7 cellular contexts compared by ENCODE assay signal in the genomic region with DNA sequence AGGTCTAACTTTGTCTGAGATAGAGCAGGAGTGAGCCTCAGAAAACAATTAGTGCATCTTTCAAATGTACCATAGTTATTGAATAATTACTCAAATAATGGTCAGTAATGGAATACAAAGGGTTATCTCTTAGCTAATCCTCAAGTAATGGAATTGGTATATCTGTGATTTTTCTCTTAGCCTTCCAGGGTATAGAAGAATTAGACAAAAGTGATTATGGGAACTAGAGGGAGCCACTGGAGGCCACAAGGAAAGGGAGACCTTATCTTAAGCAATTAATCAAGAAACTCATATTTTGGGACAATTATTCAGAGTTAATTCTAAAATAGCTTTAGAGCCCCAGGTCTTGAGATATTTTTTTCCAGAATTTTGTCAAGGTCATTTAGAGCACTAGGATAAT.
"Had no signal": no experiment of that assay in that cellular context is flagged by ENCODE, and none has a peak within 500 bp of the region (broad histone marks: within the 10 kb centered on the region; RNA-seq: fewer than 3 reads in every experiment).

No MANE protein-coding gene starts in this region.

- DNase-seq: GOT3, H7, KBM-7 had no signal

- H3K36me3 ChIP-seq: HAP-1 had no signal

- H3K9me3 ChIP-seq: HAP-1 had no signal

- H3K9ac ChIP-seq: GM23248 had no signal

- ATAC-seq: HCT116, HepG2 had no signal

- H2AFZ ChIP-seq: GM23248 had no signal

- H3K4me3 ChIP-seq: GM23248, HAP-1 had no signal

- H3K27ac ChIP-seq: GM23248 had no signal
